In genomic region chr4:109589119-109589518, GRCh38 we compare ENCODE assay signal across 18 cellular contexts. TPM values are rescaled to one million over a fixed set of nuclear protein-coding genes. Genes with fewer than 3 reads are reported as not detected.
DNase-seq lines count a peak whose midpoint lies in the region; ATAC-seq and TF ChIP-seq lines count a peak whose summit lies in the region.
"Had no signal": no experiment of that assay in that cellular context is flagged by ENCODE, and none has a peak within 500 bp of the region (broad histone marks: within the 10 kb centered on the region; RNA-seq: fewer than 3 reads in every experiment).

No MANE protein-coding gene starts in this region.

- H3K27me3 Mint-ChIP-seq in activated T-cell treated with anti-CD3 and anti-CD28 coated beads, Interleukin-2, amount 50 U/mL, for 24 hours: no peaks in the 10 kb centered on the region
- H3K27me3 Mint-ChIP-seq in activated naive CD8-positive, alpha-beta T cell treated with anti-CD3 and anti-CD28 coated beads, Interleukin-2, amount 50 U/mL, for 24 hours: no peaks in the 10 kb centered on the region
- no peaks in the 10 kb centered on the region for H3K27me3 Mint-ChIP-seq in naive thymus-derived CD8-positive, alpha-beta T cell
- H3K27me3 Mint-ChIP-seq: stimulated activated naive B cell treated with anti-CD40 and anti-IgM and Interleukin-4, amounts not matched to agents 10 μg/mL and 1 μg/mL and 100 μg/mL, for 72 hours had no signal

- TF ChIP-seq CTCF in HEK293 (tag by site-specific recombination; IDR thresholded peaks at IDR 0.05): no peak
- no peak for TF ChIP-seq CTCF in testis (IDR thresholded peaks at IDR 0.05)

- no peak for DNase-seq in activated T-cell treated with anti-CD3 and anti-CD28 coated beads, Interleukin-2, amount 50 U/mL, for 24 hours
- DNase-seq in activated T-cell treated with anti-CD3 and anti-CD28 coated beads, Interleukin-2, amount 50 U/mL, for 1 hour: no peak
- no peak for DNase-seq in activated naive CD8-positive, alpha-beta T cell treated with anti-CD3 and anti-CD28 coated beads, Interleukin-2, amount 50 U/mL, for 24 hours
- no peak for DNase-seq in naive thymus-derived CD8-positive, alpha-beta T cell
- DNase-seq in Ammon's horn (ENCODE audit: low spot score) (no peak), DMS 273 treated with DMSO at 0.1 percent for 48 hours (lab: John Stamatoyannopoulos, UW) (no peak), testis (no peak)
- DNase-seq: DND-41; esophagus squamous epithelium; glutamatergic neuron; NCI-H1694; NCI-H345; SHP77; stimulated activated naive B cell treated with anti-CD40 and anti-IgM and Interleukin-4, amounts not matched to agents 10 μg/mL and 1 μg/mL and 100 μg/mL, for 72 hours had no signal

- peaks cover 87% of the 10 kb centered on the region for H3K4me1 Mint-ChIP-seq in activated T-cell treated with anti-CD3 and anti-CD28 coated beads, Interleukin-2, amount 50 U/mL, for 24 hours (ENCODE audit: low read depth)
- H3K4me1 Mint-ChIP-seq in activated naive CD8-positive, alpha-beta T cell treated with anti-CD3 and anti-CD28 coated beads, Interleukin-2, amount 50 U/mL, for 24 hours: peaks cover 82% of the 10 kb centered on the region
- H3K4me1 Mint-ChIP-seq in naive thymus-derived CD8-positive, alpha-beta T cell: peaks cover 35 to 86% (median 82%) of the 10 kb centered on the region in 4 donors

- no peak overlapping the region for H3K4me3 ChIP-seq in HEK293 (ENCODE audit: low read depth, low read length)
- no peak overlapping the region for H3K4me3 ChIP-seq in testis
- H3K4me3 ChIP-seq: breast epithelium, esophagus squamous epithelium had no signal

- CTCF ChIA-PET in HEK293 (lab: Yijun Ruan, JAX): no interaction called here

- H3K36me3 ChIP-seq in HEK293 (ENCODE audit: control insufficient read depth in 2 of 2, insufficient read depth in 1 of 2, low read length in 2 of 2) (no peaks in the 10 kb centered on the region), testis (ENCODE audit: low read depth, missing control alignments) (no peaks in the 10 kb centered on the region)
- H3K36me3 ChIP-seq: breast epithelium, esophagus squamous epithelium had no signal

- H3K4me3 Mint-ChIP-seq in activated T-cell treated with anti-CD3 and anti-CD28 coated beads, Interleukin-2, amount 50 U/mL, for 24 hours: no peak overlapping the region
- no peak overlapping the region for H3K4me3 Mint-ChIP-seq in activated naive CD8-positive, alpha-beta T cell treated with anti-CD3 and anti-CD28 coated beads, Interleukin-2, amount 50 U/mL, for 24 hours
- peak overlapping the region in 9 of 10 donors; percentile 21 to 62 (median 33) for H3K4me3 Mint-ChIP-seq in naive thymus-derived CD8-positive, alpha-beta T cell
- H3K4me3 Mint-ChIP-seq: neural crest cell; stimulated activated naive B cell treated with anti-CD40 and anti-IgM and Interleukin-4, amounts not matched to agents 10 μg/mL and 1 μg/mL and 100 μg/mL, for 72 hours had no signal

- POLR2A ChIA-PET in HEK293 (lab: Yijun Ruan, JAX): no interaction called here
- POLR2A ChIA-PET in naive thymus-derived CD8-positive, alpha-beta T cell (lab: Charles Lee): interaction anchor here (1.5 to 3.2 kb wide), 2 partner anchors 29 to 58 kb away, joined by 6 to 9 read pairs; partner anchors contain the start of gene MCUB

- H3K27ac ChIP-seq in HEK293 (ENCODE audit: extremely low read depth, low read depth, low read length) (no peak overlapping the region), testis (no peak overlapping the region)
- H3K27ac ChIP-seq: breast epithelium, C4-2B, esophagus squamous epithelium had no signal

- no peak for TF ChIP-seq POLR2A in testis (IDR thresholded peaks at IDR 0.05)

- H3K4me1 ChIP-seq in HEK293 (ENCODE audit: control insufficient read depth, insufficient read depth, low read length): no peaks in the 10 kb centered on the region
- peaks cover 5% of the 10 kb centered on the region for H3K4me1 ChIP-seq in testis
- H3K4me1 ChIP-seq: breast epithelium had no signal

- H3K36me3 Mint-ChIP-seq in activated T-cell treated with anti-CD3 and anti-CD28 coated beads, Interleukin-2, amount 50 U/mL, for 24 hours (ENCODE audit: low read depth): peaks cover 30% of the 10 kb centered on the region
- H3K36me3 Mint-ChIP-seq in activated naive CD8-positive, alpha-beta T cell treated with anti-CD3 and anti-CD28 coated beads, Interleukin-2, amount 50 U/mL, for 24 hours (ENCODE audit: low read depth): peaks cover 11% of the 10 kb centered on the region
- peaks cover 0 to 7% (median 2%) of the 10 kb centered on the region in 3 donors for H3K36me3 Mint-ChIP-seq in naive thymus-derived CD8-positive, alpha-beta T cell

- no peaks in the 10 kb centered on the region for H3K9me3 Mint-ChIP-seq in activated T-cell treated with anti-CD3 and anti-CD28 coated beads, Interleukin-2, amount 50 U/mL, for 24 hours
- H3K9me3 Mint-ChIP-seq in activated naive CD8-positive, alpha-beta T cell treated with anti-CD3 and anti-CD28 coated beads, Interleukin-2, amount 50 U/mL, for 24 hours: no peaks in the 10 kb centered on the region
- H3K9me3 Mint-ChIP-seq in naive thymus-derived CD8-positive, alpha-beta T cell: peaks cover 0 to 2% (median 0%) of the 10 kb centered on the region in 9 donors
- H3K9me3 Mint-ChIP-seq: neural crest cell had no signal

- H3K9me3 ChIP-seq in HEK293 (ENCODE audit: control insufficient read depth, insufficient read depth, low read depth, low read length) (no peaks in the 10 kb centered on the region), testis (no peaks in the 10 kb centered on the region)
- H3K9me3 ChIP-seq: esophagus squamous epithelium had no signal

- no peaks in the 10 kb centered on the region for H3K27me3 ChIP-seq in testis
- H3K27me3 ChIP-seq: breast epithelium, esophagus squamous epithelium had no signal

- no peak for ATAC-seq in activated naive CD8-positive, alpha-beta T cell treated with anti-CD3 and anti-CD28 coated beads, Interleukin-2, amount 50 U/mL, for 24 hours
- ATAC-seq in naive thymus-derived CD8-positive, alpha-beta T cell: no peak
- ATAC-seq: stimulated activated naive B cell treated with anti-CD40 and anti-IgM and Interleukin-4, amounts not matched to agents 10 μg/mL and 1 μg/mL and 100 μg/mL, for 72 hours had no signal

- intact Hi-C loops in testis (cut with DNase I; ENCODE audit: low total_unique reads): no loop called here

- 84% methylated on average over 2 of the region's 2 CpGs for WGBS in testis, 2 donors

- H3K27ac Mint-ChIP-seq in activated T-cell treated with anti-CD3 and anti-CD28 coated beads, Interleukin-2, amount 50 U/mL, for 24 hours: peak overlapping the region; percentile 85
- H3K27ac Mint-ChIP-seq in activated naive CD8-positive, alpha-beta T cell treated with anti-CD3 and anti-CD28 coated beads, Interleukin-2, amount 50 U/mL, for 24 hours: peak overlapping the region; percentile 83
- H3K27ac Mint-ChIP-seq in naive thymus-derived CD8-positive, alpha-beta T cell: peak overlapping the region; percentile 35 to 84 (median 77)

TF ChIP-seq in HEK293, 187 proteins besides CTCF, POLR2A, EP300 and RAD21:
- TF ChIP-seq BCL6B (tag by site-specific recombination; IDR thresholded peaks at IDR 0.05) (peak; percentile 59; the same call in 1 of the 2 replicates), FEZF1 (tag by site-specific recombination; IDR thresholded peaks at IDR 0.05) (no peak)

RNA-seq across cellular contexts. Expression of gene MCUB, which starts 29.1 kb away (rescaled TPM):
- 100 to 1,000 TPM; 147 to 153 TPM for total RNA-seq in naive thymus-derived CD8-positive, alpha-beta T cell
- polyA plus RNA-seq in naive thymus-derived CD8-positive, alpha-beta T cell: 100 to 1,000 TPM; 160 to 201 (median 197) TPM
- total RNA-seq in testis: 10 to 100 TPM; 20.1 to 23.4 TPM
- polyA plus RNA-seq in testis (ENCODE audit: insufficient read depth, low read depth, low replicate concordance): 7.7 TPM

Comparison
In these comparisons a context has a peak if more than half of its experiments do, and no peak if none do; other contexts are left out.
1. H3K4me3 Mint-ChIP-seq: peak in naive thymus-derived CD8-positive, alpha-beta T cell (9 of 10); none in activated T-cell treated with anti-CD3 and anti-CD28 coated beads, Interleukin-2, amount 50 U/mL, for 24 hours (single experiment) and activated naive CD8-positive, alpha-beta T cell treated with anti-CD3 and anti-CD28 coated beads, Interleukin-2, amount 50 U/mL, for 24 hours (single experiment).
2. RNA of gene MCUB, which starts 29.1 kb away (total RNA-seq): 147 to 153 TPM in naive thymus-derived CD8-positive, alpha-beta T cell; 20.1 to 23.4 TPM in testis; every median in the first group is over 4 times any median in the second.
3. Peak in every context shown above with its lines, with median percentiles within 50 percentile points of each other: H3K27ac Mint-ChIP-seq.